In the genomic region with DNA sequence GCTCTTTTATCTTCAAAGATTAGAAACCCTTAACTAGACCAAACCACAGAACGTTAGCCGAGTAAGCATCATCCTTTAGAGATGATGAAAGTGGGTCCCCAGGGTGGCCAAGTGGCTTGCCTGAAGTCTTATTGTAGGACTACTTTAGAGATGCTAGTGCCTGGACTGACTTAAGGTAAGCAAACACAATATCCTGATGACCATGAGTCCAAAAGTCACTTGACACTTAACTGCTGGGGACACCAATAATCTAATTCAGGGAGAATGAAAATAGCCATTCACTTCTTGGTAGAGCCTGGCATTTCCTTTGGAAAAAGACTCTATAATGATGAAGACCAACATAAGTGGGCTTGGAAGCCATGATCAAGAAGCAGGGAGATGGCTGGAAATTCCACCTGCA, we compare ENCODE assay signal across 20 cellular contexts.
"Had no signal": no experiment of that assay in that cellular context is flagged by ENCODE, and none has a peak within 500 bp of the region (broad histone marks: within the 10 kb centered on the region; RNA-seq: fewer than 3 reads in every experiment).

No MANE protein-coding gene starts in this region.

- H3K27me3 ChIP-seq: dorsolateral prefrontal cortex, right atrium auricular region, sigmoid colon, stomach, transverse colon, upper lobe of right lung, uterus had no signal

- ATAC-seq: naive thymus-derived CD4-positive, alpha-beta T cell; upper lobe of right lung had no signal

- H3K27ac ChIP-seq: prostate gland, right atrium auricular region, sigmoid colon, stomach, transverse colon, upper lobe of right lung, uterus had no signal

- H3K36me3 ChIP-seq: prostate gland, right atrium auricular region, sigmoid colon, stomach, transverse colon, upper lobe of right lung, uterus had no signal

- H3K4me1 ChIP-seq: prostate gland, sigmoid colon, upper lobe of right lung, uterus had no signal

- DNase-seq: dorsolateral prefrontal cortex; effector CD4-positive, alpha-beta T cell; hypothalamus; immature natural killer cell; islet precursor cell; kidney glomerular epithelial cell; mesenchymal stem cell; naive thymus-derived CD4-positive, alpha-beta T cell; nucleus accumbens; sigmoid colon; stimulated activated CD4-positive, alpha-beta T cell treated with anti-CD3 and anti-CD28 coated beads, Interleukin-15, amount 100 ng/mL, for 24 hours; stimulated activated CD4-positive, alpha-beta T cell treated with anti-CD3 and anti-CD28 coated beads, Interleukin-2, amount 100 ng/mL, for 48 hours; stimulated activated CD8-positive, alpha-beta memory T cell treated with anti-CD3 and anti-CD28 coated beads, Interleukin-4, amount 100 ng/mL, for 48 hours; stimulated activated naive CD4-positive, alpha-beta T cell treated with Interleukin-2 at 50 U/mL for 16 hours; stomach; transverse colon; upper lobe of right lung; uterus had no signal

- H3K4me3 ChIP-seq: prostate gland, right atrium auricular region, sigmoid colon, stomach, transverse colon, upper lobe of right lung, uterus had no signal

- H3K9me3 ChIP-seq: prostate gland, right atrium auricular region, sigmoid colon, stomach, transverse colon, upper lobe of right lung, uterus had no signal
